In genomic region chr15:71043373-71043772, GRCh38 we compare ENCODE assay signal across 17 cellular contexts.
A peak's percentile ranks its signal among the peaks of the same experiment; 100 is the strongest.
DNase-seq lines count a peak whose midpoint lies in the region; ATAC-seq and TF ChIP-seq lines count a peak whose summit lies in the region.
"Had no signal": no experiment of that assay in that cellular context is flagged by ENCODE, and none has a peak within 500 bp of the region (broad histone marks: within the 10 kb centered on the region; RNA-seq: fewer than 3 reads in every experiment).

No MANE protein-coding gene starts in this region.

- DNase-seq in EL: peak; percentile 57
- peak; percentile 80 for DNase-seq in MG63
- DNase-seq in choroid plexus epithelial cell (ENCODE audit: low read depth): peak; percentile 19
- DNase-seq in renal cortical epithelial cell (ENCODE audit: low read depth): peak; percentile 41
- DNase-seq in central memory CD4-positive, alpha-beta T cell: no peak
- DNase-seq in upper lobe of right lung: no peak
- DNase-seq in stimulated activated CD4-positive, alpha-beta T cell treated with anti-CD3 and anti-CD28 coated beads, Interleukin-2, amount 100 ng/mL, for 48 hours: no peak
- DNase-seq: activated CD4-positive, alpha-beta T cell treated with anti-CD3 and anti-CD28 coated beads, Interleukin-2, amount 50 U/mL, for 1 hour; AML-193; endodermal cell; H9; Karpas-422; left colon; NCI-H1436 treated with DMSO at 0.1 percent for 48 hours; Peyer's patch; right cardiac atrium; stimulated activated naive CD8-positive, alpha-beta T cell treated with anti-CD3 and anti-CD28 coated beads, Interleukin-15, Interleukin-2, amounts not matched to agents 100 U/mL and 50 U/mL, for 24 hours had no signal

- H3K4me3 ChIP-seq in MG63 (no peak overlapping the region), choroid plexus epithelial cell (ENCODE audit: low read depth, low read length) (no peak overlapping the region), upper lobe of right lung (no peak overlapping the region)
- H3K4me3 ChIP-seq: Peyer's patch had no signal

- no peak for ATAC-seq in upper lobe of right lung
- ATAC-seq: left colon; right cardiac atrium; stimulated activated naive CD8-positive, alpha-beta T cell treated with anti-CD3 and anti-CD28 coated beads, Interleukin-15, Interleukin-2, amounts not matched to agents 100 U/mL and 50 U/mL, for 24 hours had no signal

- H3K36me3 ChIP-seq in MG63 (no peaks in the 10 kb centered on the region), upper lobe of right lung (no peaks in the 10 kb centered on the region)
- H3K36me3 ChIP-seq: Peyer's patch had no signal

- H3K9me3 ChIP-seq in MG63 (peaks cover 9% of the 10 kb centered on the region), upper lobe of right lung (no peaks in the 10 kb centered on the region)
- H3K9me3 ChIP-seq: Peyer's patch had no signal

- H3K4me1 ChIP-seq in upper lobe of right lung: no peaks in the 10 kb centered on the region
- H3K4me1 ChIP-seq: Peyer's patch had no signal

- H3K27me3 ChIP-seq in MG63: no peaks in the 10 kb centered on the region
- no peaks in the 10 kb centered on the region for H3K27me3 ChIP-seq in upper lobe of right lung
- H3K27me3 ChIP-seq: Peyer's patch had no signal

- TF ChIP-seq CTCF in choroid plexus epithelial cell (conservative IDR thresholded peaks at IDR 0.05; ENCODE audit: low read depth, low read length) (no peak), upper lobe of right lung (IDR thresholded peaks at IDR 0.05) (no peak)

- intact Hi-C loops in upper lobe of right lung (cut with DNase I): no loop called here

- no peak overlapping the region for H3K27ac ChIP-seq in upper lobe of right lung
- H3K27ac ChIP-seq: Peyer's patch had no signal

Comparison
In these comparisons a context has a peak if more than half of its experiments do, and no peak if none do; other contexts are left out.
1. DNase-seq: peak in EL (single experiment), MG63 (single experiment), choroid plexus epithelial cell (single experiment) and renal cortical epithelial cell (single experiment); none in central memory CD4-positive, alpha-beta T cell (single experiment), upper lobe of right lung (single experiment) and stimulated activated CD4-positive, alpha-beta T cell treated with anti-CD3 and anti-CD28 coated beads, Interleukin-2, amount 100 ng/mL, for 48 hours (0 of 2).